Comparison of ENCODE assay signal across 1 cellular context in the genomic region with DNA sequence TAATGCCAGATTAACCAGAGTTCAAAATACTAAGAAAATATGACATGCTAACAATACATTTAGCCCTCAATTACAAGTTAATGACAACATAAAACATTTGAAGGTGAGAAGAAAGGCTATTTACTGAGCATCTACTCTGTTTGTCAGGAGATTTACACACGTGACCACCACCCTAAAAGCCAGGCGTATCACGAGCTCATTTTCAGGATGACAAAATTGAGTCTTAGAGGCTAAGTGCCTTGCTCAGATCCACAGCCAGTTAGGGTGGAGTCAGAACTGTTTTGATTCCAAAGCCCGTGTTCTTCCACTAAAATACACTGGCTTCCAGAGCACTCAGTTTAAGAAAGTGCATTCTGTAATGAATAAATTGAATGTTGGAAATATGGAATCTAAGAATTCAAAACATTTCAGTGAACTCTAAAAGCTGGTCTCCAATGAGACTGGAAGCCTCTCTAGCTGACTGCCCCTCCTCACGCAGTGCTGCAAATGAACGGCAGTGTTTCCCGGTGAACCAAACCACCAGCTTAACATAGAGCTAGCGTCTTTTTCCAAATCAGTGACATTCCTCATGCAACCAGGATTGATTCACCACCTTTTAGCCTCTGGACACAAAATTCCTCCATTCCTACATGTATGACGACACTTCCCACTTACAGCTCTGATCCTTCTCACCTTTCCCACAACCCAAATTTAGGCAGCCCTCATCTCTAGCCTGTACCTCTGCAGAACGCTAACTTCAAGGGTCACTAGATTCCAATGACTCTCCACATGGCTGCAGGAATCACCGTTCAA.
TF ChIP-seq lines count a peak whose summit lies in the region.

No MANE protein-coding gene starts in this region.

TF ChIP-seq in HEK293, 187 proteins besides CTCF, POLR2A, EP300 and RAD21 (continued from another document):
- TF ChIP-seq ZNF664 (tag by site-specific recombination; IDR thresholded peaks at IDR 0.05) (peak; percentile 93), ZNF792 (tag by site-specific recombination; IDR thresholded peaks at IDR 0.05) (no peak), ZNF600 (tag by site-specific recombination; IDR thresholded peaks at IDR 0.05) (peak; percentile 79; the same call in 1 of the 2 replicates), KLF1 (tag by site-specific recombination; IDR thresholded peaks at IDR 0.05) (peak; percentile 17; the same call in 1 of the 2 replicates), ZNF624 (tag by site-specific recombination; IDR thresholded peaks at IDR 0.05) (no peak), ZNF585B (tag by site-specific recombination; IDR thresholded peaks at IDR 0.05) (no peak)
